ENCODE assay signal across 8 cellular contexts in genomic region chr16:81403601-81404391, GRCh38. TPM values are rescaled to one million over a fixed set of nuclear protein-coding genes. Genes with fewer than 3 reads are reported as not detected.
DNase-seq lines count a peak whose midpoint lies in the region; ATAC-seq, FAIRE-seq and TF ChIP-seq lines count a peak whose summit lies in the region.

No MANE protein-coding gene starts in this region.

- peaks cover 15% of the 10 kb centered on the region for H3K9me3 Mint-ChIP-seq in WTC11

- no peak overlapping the region for H3K4me3 ChIP-seq in bronchial epithelial cell (ENCODE audit: low read depth, low read length)

- POLR2A ChIA-PET in WTC11 (lab: Charles Lee), result interaction anchor here (0.5 to 0.6 kb wide), 2 partner anchors 201 to 337 kb away, joined by 3 to 7 read pairs; no protein-coding TSS in a partner anchor

- H3K27ac Mint-ChIP-seq in WTC11, result no peak overlapping the region

- no peaks in the 10 kb centered on the region for H3K36me3 ChIP-seq in bronchial epithelial cell (ENCODE audit: control insufficient read depth, insufficient read depth, low read length)

- peaks cover 6% of the 10 kb centered on the region for H3K27me3 Mint-ChIP-seq in WTC11 (ENCODE audit: low read depth)

- TF ChIP-seq CTCF in WTC11 (IDR thresholded peaks at IDR 0.05) (peak; percentile 96), bronchial epithelial cell (IDR thresholded peaks at IDR 0.05; ENCODE audit: insufficient read depth, low read length, severe bottlenecking) (peak; percentile 91)

- no peaks in the 10 kb centered on the region for H3K4me1 Mint-ChIP-seq in WTC11

- FAIRE-seq in GM12892 (lab: Jason Lieb, UNC), result peak; percentile 90
- FAIRE-seq in bronchial epithelial cell (lab: Jason Lieb, UNC), result no peak

- 0 out of 2 replicates have a peak, but pooled peaks cover 4% of the 10 kb centered on the region for H3K36me3 Mint-ChIP-seq in WTC11

- H3K27me3 ChIP-seq in bronchial epithelial cell (ENCODE audit: control insufficient read depth, insufficient read depth, low read length), result no peaks in the 10 kb centered on the region

- CTCF ChIA-PET in WTC11 (lab: Charles Lee), result interaction anchor here (0.6 to 2.6 kb wide), 26 partner anchors 9 to 337 kb away, joined by 3 to 19 read pairs (median 4); no protein-coding TSS in a partner anchor

- H3K4me3 Mint-ChIP-seq in WTC11, result peak overlapping the region; percentile 35

- TF ChIP-seq POLR2A in GM12892 (IDR thresholded peaks at IDR 0.05; ENCODE audit: low read depth, low read length), result no peak

- DNase-seq in GM12892 (ENCODE audit: insufficient read length) (peak; percentile 87), NCI-H2196 (lab: John Stamatoyannopoulos, UW; ENCODE audit: unreplicated experiment) (peak; percentile 64), WTC11 (ENCODE audit: low spot score) (peak; percentile 94), bronchial epithelial cell (ENCODE audit: low read depth) (peak; percentile 43), islet precursor cell (peak; percentile 95), NCI-H128 (lab: John Stamatoyannopoulos, UW; ENCODE audit: unreplicated experiment) (no peak)
- DNase-seq in stimulated activated CD4-positive, alpha-beta T cell treated with anti-CD3 and anti-CD28 coated beads, Interleukin-12 subunit alpha, Interleukin-12 subunit beta, amount 100 ng/mL, for 48 hours (ENCODE audit: low read depth in 2 of 3, low spot score in 1 of 3), result peak; percentile 65 to 88 (median 77)

- ATAC-seq in HG02981 (IDR thresholded peaks at IDR 0.05; ENCODE audit: unreplicated experiment) (peak; percentile 81), WTC11 (peak; percentile 85)

TF ChIP-seq in WTC11, 78 proteins besides CTCF, POLR2A, EP300 and RAD21:
- TF ChIP-seq HMGXB4 (CRISPR knock-in tag; IDR thresholded peaks at IDR 0.05), result peak; percentile 85
- TF ChIP-seq E2F5 (CRISPR knock-in tag; IDR thresholded peaks at IDR 0.05), result no peak
- peak; percentile 43; the same call in 1 of the 2 replicates for TF ChIP-seq MAX (CRISPR knock-in tag; IDR thresholded peaks at IDR 0.05)
- TF ChIP-seq FOXP1 (CRISPR knock-in tag; IDR thresholded peaks at IDR 0.05; ENCODE audit: borderline replicate concordance), result peak; percentile 54; the same call in 1 of the 2 replicates

RNA-seq across cellular contexts. Expression of gene CMIP, which starts 40.8 kb away (rescaled TPM):
- polyA plus RNA-seq in GM12892 (2012; ENCODE audit: missing spikeins), result 10.2 TPM
- total RNA-seq in WTC11 (2021) (57.0 to 63.7 TPM (median 59.6 TPM) in 3 replicates), bronchial epithelial cell (21.1 and 22.3 TPM in 2 replicates)
